18 cellular contexts compared by ENCODE assay signal in genomic region chr14:50501642-50502041, GRCh38. TPM values are rescaled to one million over a fixed set of nuclear protein-coding genes. Genes with fewer than 3 reads are reported as not detected.
A peak's percentile ranks its signal among the peaks of the same experiment; 100 is the strongest.
DNase-seq lines count a peak whose midpoint lies in the region; ATAC-seq and TF ChIP-seq lines count a peak whose summit lies in the region.
"Had no signal": no experiment of that assay in that cellular context is flagged by ENCODE, and none has a peak within 500 bp of the region (broad histone marks: within the 10 kb centered on the region; RNA-seq: fewer than 3 reads in every experiment).

No MANE protein-coding gene starts in this region.

- H3K4me1 Mint-ChIP-seq in activated CD4-positive, alpha-beta memory T cell treated with anti-CD3 and anti-CD28 coated beads, Interleukin-2, amount 10 ng/mL, durations not matched to agents 7 days and 5 days = no peaks in the 10 kb centered on the region

- 50% methylated on average over 2 of the region's 2 CpGs for WGBS in SK-N-SH (ENCODE audit: low lambda C conversion rate)

- H3K4me2 ChIP-seq in SK-N-SH = no peak overlapping the region

- peaks cover 27% of the 10 kb centered on the region for H3F3A ChIP-seq in SK-N-SH (replicated peaks; ENCODE audit: insufficient read depth)

- no peaks in the 10 kb centered on the region for H3K27me3 ChIP-seq in SK-N-SH (ENCODE audit: insufficient read depth)
- H3K27me3 ChIP-seq: gastrocnemius medialis had no signal

- peaks cover 40 to 71% of the 10 kb centered on the region in 2 experiments for H3K36me3 ChIP-seq in SK-N-SH (replicated peaks in 1 of 2; ENCODE audit: control insufficient read depth in 1 of 2, insufficient read depth in 2 of 2, low read length in 1 of 2)

- no peak for ATAC-seq in GM21576 (IDR thresholded peaks at IDR 0.05; ENCODE audit: unreplicated experiment)
- no peak for ATAC-seq in GM18519 (IDR thresholded peaks at IDR 0.05; ENCODE audit: low FRiP score, unreplicated experiment)
- ATAC-seq: gastrocnemius medialis, sciatic nerve, T-helper 17 cell had no signal

- peak overlapping the region; percentile 10; the same call in 1 of the 2 replicates for H3K9ac ChIP-seq in SK-N-SH

- no peak overlapping the region for H2AFZ ChIP-seq in SK-N-SH (ENCODE audit: low read depth)

- H3K27ac ChIP-seq in SK-N-SH (ENCODE audit: low read depth in 2 of 2, low read length in 1 of 2) = peak overlapping the region in 1 of 2 experiments; percentile 80; a peak in 2 of 4 replicates
- H3K27ac ChIP-seq: gastrocnemius medialis, thoracic aorta had no signal

- no peaks in the 10 kb centered on the region for H3K9me3 Mint-ChIP-seq in activated CD4-positive, alpha-beta memory T cell treated with anti-CD3 and anti-CD28 coated beads, Interleukin-2, amount 10 ng/mL, durations not matched to agents 7 days and 5 days
- H3K9me3 Mint-ChIP-seq: CD8-positive, alpha-beta memory T cell had no signal

- DNase-seq in ELR (ENCODE audit: low read depth) (peak; percentile 92), SK-N-SH (no peak), fibroblast of gingiva (ENCODE audit: low read depth) (peak; percentile 34), retina (peak; percentile 3), C1 segment of cervical spinal cord (lab: John Stamatoyannopoulos, UW) (no peak)
- no peak for DNase-seq in activated CD4-positive, alpha-beta memory T cell treated with anti-CD3 and anti-CD28 coated beads, Interleukin-2, amount 10 ng/mL, durations not matched to agents 7 days and 5 days
- DNase-seq: activated effector memory CD4-positive, alpha-beta T cell treated with Interleukin-2 at 50 U/mL for 16 hours; CD8-positive, alpha-beta memory T cell; central memory CD4-positive, alpha-beta T cell; gastrocnemius medialis; islet precursor cell; NCI-H345; OCI-M1; T-helper 17 cell had no signal

- no peaks in the 10 kb centered on the region for H3K27me3 Mint-ChIP-seq in activated CD4-positive, alpha-beta memory T cell treated with anti-CD3 and anti-CD28 coated beads, Interleukin-2, amount 10 ng/mL, durations not matched to agents 7 days and 5 days
- H3K27me3 Mint-ChIP-seq: CD8-positive, alpha-beta memory T cell; T-helper 17 cell had no signal

- peaks cover 0 to 3% of the 10 kb centered on the region in 2 experiments; a peak in 1 of 4 replicates for H3K4me1 ChIP-seq in SK-N-SH (ENCODE audit: control insufficient read depth in 1 of 2, insufficient read depth in 2 of 2, low read depth in 1 of 2, low read length in 1 of 2)

- H3K9me3 ChIP-seq in SK-N-SH = no peaks in the 10 kb centered on the region
- H3K9me3 ChIP-seq: gastrocnemius medialis, thoracic aorta had no signal

- no peak for TF ChIP-seq EP300 in SK-N-SH (IDR thresholded peaks at IDR 0.05; ENCODE audit: borderline replicate concordance in 1 of 2, low read depth in 1 of 2, low read length in 1 of 2)

- H3K27ac Mint-ChIP-seq in activated CD4-positive, alpha-beta memory T cell treated with anti-CD3 and anti-CD28 coated beads, Interleukin-2, amount 10 ng/mL, durations not matched to agents 7 days and 5 days = no peak overlapping the region
- H3K27ac Mint-ChIP-seq: T-helper 17 cell had no signal

- no peak overlapping the region for H3K4me3 ChIP-seq in SK-N-SH (ENCODE audit: low read depth in 2 of 2, low read length in 1 of 2)
- H3K4me3 ChIP-seq: gastrocnemius medialis, thoracic aorta had no signal

- H3K4me3 Mint-ChIP-seq in activated CD4-positive, alpha-beta memory T cell treated with anti-CD3 and anti-CD28 coated beads, Interleukin-2, amount 10 ng/mL, durations not matched to agents 7 days and 5 days = no peak overlapping the region
- H3K4me3 Mint-ChIP-seq: CD8-positive, alpha-beta memory T cell; T-helper 17 cell had no signal

- H3K79me2 ChIP-seq in SK-N-SH (ENCODE audit: insufficient read depth) = peaks cover 92% of the 10 kb centered on the region

- no peak for TF ChIP-seq RAD21 in SK-N-SH (IDR thresholded peaks at IDR 0.05; ENCODE audit: low read length)

- POLR2A ChIA-PET in SK-N-SH (lab: Yijun Ruan, JAX) = no interaction called here
- POLR2A ChIA-PET in activated CD4-positive, alpha-beta memory T cell treated with anti-CD3 and anti-CD28 coated beads, Interleukin-2, amount 10 ng/mL, durations not matched to agents 7 days and 5 days (lab: Charles Lee) = no interaction called here

- peaks cover 3% of the 10 kb centered on the region for H4K20me1 ChIP-seq in SK-N-SH (ENCODE audit: insufficient read depth)

- peaks cover 16% of the 10 kb centered on the region for H3K36me3 Mint-ChIP-seq in activated CD4-positive, alpha-beta memory T cell treated with anti-CD3 and anti-CD28 coated beads, Interleukin-2, amount 10 ng/mL, durations not matched to agents 7 days and 5 days (ENCODE audit: low read depth)

- no peak for TF ChIP-seq CTCF in SK-N-SH (IDR thresholded peaks at IDR 0.05)

- no peaks in the 10 kb centered on the region for H3K9me2 ChIP-seq in SK-N-SH

- CTCF ChIA-PET in SK-N-SH (lab: Yijun Ruan, JAX) = no interaction called here
- CTCF ChIA-PET in activated CD4-positive, alpha-beta memory T cell treated with anti-CD3 and anti-CD28 coated beads, Interleukin-2, amount 10 ng/mL, durations not matched to agents 7 days and 5 days (lab: Charles Lee) = no interaction called here

TF ChIP-seq in SK-N-SH, 30 proteins besides CTCF, POLR2A, EP300 and RAD21:
- peak; percentile 38; the same call in 1 of the 2 replicates for TF ChIP-seq JUND (IDR thresholded peaks at IDR 0.05)
- TF ChIP-seq ELF1 (IDR thresholded peaks at IDR 0.05) = no peak
- peak; percentile 23; the same call in 1 of the 2 replicates for TF ChIP-seq FOSL2 (IDR thresholded peaks at IDR 0.05; ENCODE audit: borderline replicate concordance, low read depth)
TF ChIP-seq in SK-N-SH: peak in this region for 2.

RNA-seq across cellular contexts. Expression of gene MAP4K5, which starts 30.7 kb away (rescaled TPM):
- polyA plus RNA-seq in SK-N-SH (2012; rRNA removed) = 28.1 and 31.8 TPM in 2 replicates
- 31.8 and 34.0 TPM in 2 replicates for polyA plus RNA-seq in SK-N-SH (2012; cell fraction: cytosol; rRNA removed)
- polyA plus RNA-seq in SK-N-SH (2012; cell fraction: nucleus; rRNA removed) = 54.6 and 89.8 TPM in 2 replicates
- 10 to 100 TPM; 22.0 TPM for total RNA-seq in activated CD4-positive, alpha-beta memory T cell treated with anti-CD3 and anti-CD28 coated beads, Interleukin-2, amount 10 ng/mL, durations not matched to agents 7 days and 5 days

RNA-seq across cellular contexts. Expression of gene ATL1, which starts 58.3 kb away (rescaled TPM):
- polyA plus RNA-seq in SK-N-SH (2012; rRNA removed) = 7.3 and 9.0 TPM in 2 replicates
- 8.7 and 11.1 TPM in 2 replicates for polyA plus RNA-seq in SK-N-SH (2012; cell fraction: cytosol; rRNA removed)
- polyA plus RNA-seq in SK-N-SH (2012; cell fraction: nucleus; rRNA removed) = 2.9 and 5.2 TPM in 2 replicates
- 1 to 10 TPM in 1 of 2 experiments, under 1 TPM in 1; 0.86 to 1.2 TPM for total RNA-seq in activated CD4-positive, alpha-beta memory T cell treated with anti-CD3 and anti-CD28 coated beads, Interleukin-2, amount 10 ng/mL, durations not matched to agents 7 days and 5 days

Comparison
In these comparisons a context has a peak if more than half of its experiments do, and no peak if none do; other contexts are left out.
1. DNase-seq: peak in ELR (single experiment), fibroblast of gingiva (single experiment) and retina (single experiment); none in SK-N-SH (single experiment), activated CD4-positive, alpha-beta memory T cell treated with anti-CD3 and anti-CD28 coated beads, Interleukin-2, amount 10 ng/mL, durations not matched to agents 7 days and 5 days (single experiment) and C1 segment of cervical spinal cord (0 of 14).